ENCODE assay signal across 1 cellular context in the genomic region with DNA sequence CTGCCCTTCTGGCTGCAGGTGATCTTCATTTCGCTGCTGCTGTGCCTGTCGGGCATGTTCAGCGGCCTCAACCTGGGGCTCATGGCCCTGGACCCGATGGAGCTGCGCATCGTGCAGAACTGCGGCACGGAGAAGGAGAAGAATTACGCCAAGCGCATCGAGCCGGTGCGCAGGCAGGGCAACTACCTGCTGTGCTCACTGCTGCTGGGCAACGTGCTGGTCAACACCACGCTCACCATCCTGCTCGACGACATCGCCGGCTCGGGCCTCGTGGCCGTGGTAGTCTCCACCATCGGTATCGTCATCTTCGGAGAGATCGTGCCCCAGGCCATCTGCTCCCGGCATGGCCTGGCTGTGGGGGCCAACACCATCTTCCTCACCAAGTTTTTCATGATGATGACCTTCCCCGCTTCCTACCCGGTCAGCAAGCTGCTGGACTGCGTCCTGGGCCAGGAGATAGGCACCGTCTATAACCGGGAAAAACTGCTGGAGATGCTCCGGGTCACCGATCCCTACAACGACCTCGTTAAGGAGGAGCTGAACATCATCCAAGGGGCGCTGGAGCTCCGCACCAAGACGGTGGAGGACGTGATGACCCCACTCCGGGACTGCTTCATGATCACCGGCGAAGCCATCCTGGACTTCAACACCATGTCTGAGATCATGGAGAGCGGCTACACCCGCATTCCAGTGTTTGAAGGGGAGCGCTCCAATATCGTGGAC.
TF ChIP-seq lines count a peak whose summit lies in the region.

No MANE protein-coding gene starts in this region.

TF ChIP-seq in K562, 482 proteins besides CTCF, POLR2A, EP300 and RAD21 (continued from another document):
- TF ChIP-seq, protein P1, sequence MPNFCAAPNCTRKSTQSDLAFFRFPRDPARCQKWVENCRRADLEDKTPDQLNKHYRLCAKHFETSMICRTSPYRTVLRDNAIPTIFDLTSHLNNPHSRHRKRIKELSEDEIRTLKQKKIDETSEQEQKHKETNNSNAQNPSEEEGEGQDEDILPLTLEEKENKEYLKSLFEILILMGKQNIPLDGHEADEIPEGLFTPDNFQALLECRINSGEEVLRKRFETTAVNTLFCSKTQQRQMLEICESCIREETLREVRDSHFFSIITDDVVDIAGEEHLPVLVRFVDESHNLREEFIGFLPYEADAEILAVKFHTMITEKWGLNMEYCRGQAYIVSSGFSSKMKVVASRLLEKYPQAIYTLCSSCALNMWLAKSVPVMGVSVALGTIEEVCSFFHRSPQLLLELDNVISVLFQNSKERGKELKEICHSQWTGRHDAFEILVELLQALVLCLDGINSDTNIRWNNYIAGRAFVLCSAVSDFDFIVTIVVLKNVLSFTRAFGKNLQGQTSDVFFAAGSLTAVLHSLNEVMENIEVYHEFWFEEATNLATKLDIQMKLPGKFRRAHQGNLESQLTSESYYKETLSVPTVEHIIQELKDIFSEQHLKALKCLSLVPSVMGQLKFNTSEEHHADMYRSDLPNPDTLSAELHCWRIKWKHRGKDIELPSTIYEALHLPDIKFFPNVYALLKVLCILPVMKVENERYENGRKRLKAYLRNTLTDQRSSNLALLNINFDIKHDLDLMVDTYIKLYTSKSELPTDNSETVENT (CRISPR knock-in tag; IDR thresholded peaks at IDR 0.05) = no peak
- TF ChIP-seq MYC (IDR thresholded peaks at IDR 0.05; ENCODE audit: low read depth, low read length) = peak; percentile 5; the same call in 1 of the 2 replicates
- TF ChIP-seq MYC (CRISPR knock-in tag; IDR thresholded peaks at IDR 0.05; ENCODE audit: borderline replicate concordance, low read depth) = no peak
